29 cellular contexts compared by ENCODE assay signal in the genomic region with DNA sequence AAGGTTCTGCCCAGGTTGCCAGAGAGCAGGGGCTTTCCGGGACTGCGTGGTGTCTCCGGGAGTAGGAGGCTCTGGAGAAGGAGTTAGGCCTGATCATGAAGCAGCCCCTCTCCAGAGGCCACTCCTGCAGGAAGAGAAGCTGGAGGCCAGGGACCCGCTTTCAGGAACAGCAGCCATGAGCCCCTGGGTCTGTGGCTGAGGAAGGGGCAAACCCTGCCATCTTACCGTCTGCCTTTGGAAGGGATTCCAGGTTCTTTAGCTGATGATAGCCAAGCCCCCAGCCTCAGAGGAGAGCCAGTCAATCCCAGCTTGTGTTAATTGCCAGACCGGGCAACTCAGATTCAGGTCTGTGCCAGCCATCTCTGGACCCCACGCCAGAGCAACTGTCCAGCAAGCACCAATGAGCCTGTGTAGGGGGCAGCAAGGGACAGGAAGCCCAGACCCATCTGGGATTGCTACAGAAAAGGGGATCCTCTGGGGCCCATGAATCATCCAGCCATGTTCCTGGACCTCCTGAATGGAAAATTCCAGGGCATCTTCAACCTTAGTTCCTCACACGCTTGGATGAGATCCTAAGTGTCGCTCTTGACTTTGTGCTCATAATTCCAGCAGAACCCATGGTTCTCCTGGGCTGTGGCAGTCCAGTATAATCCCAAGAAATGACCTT.
"Had no signal": no experiment of that assay in that cellular context is flagged by ENCODE, and none has a peak within 500 bp of the region (broad histone marks: within the 10 kb centered on the region; RNA-seq: fewer than 3 reads in every experiment).

No MANE protein-coding gene starts in this region.

- H3K27me3 ChIP-seq: ascending aorta, breast epithelium, cardiac muscle cell, dorsolateral prefrontal cortex had no signal

- H3K36me3 Mint-ChIP-seq: activated naive CD4-positive, alpha-beta T cell treated with anti-CD3 and anti-CD28 coated beads, Interleukin-2, amount 10 ng/mL, durations not matched to agents 7 days and 5 days; activated naive CD4-positive, alpha-beta T cell treated with anti-CD3 and anti-CD28 coated beads, Interleukin-2, amount 50 U/mL, for 72 hours; activated naive CD8-positive, alpha-beta T cell treated with anti-CD3 and anti-CD28 coated beads, Interleukin-2, amount 10 ng/mL, durations not matched to agents 7 days and 5 days had no signal

- H3K4me1 Mint-ChIP-seq: activated naive CD4-positive, alpha-beta T cell treated with anti-CD3 and anti-CD28 coated beads, Interleukin-2, amount 10 ng/mL, durations not matched to agents 7 days and 5 days; activated naive CD8-positive, alpha-beta T cell treated with anti-CD3 and anti-CD28 coated beads, Interleukin-2, amount 10 ng/mL, durations not matched to agents 7 days and 5 days; activated T-helper 17 cell treated with anti-CD3 and anti-CD28 coated beads, Interleukin-2, amount 50 U/mL, for 72 hours; brain; endodermal cell had no signal

- H3K4me3 Mint-ChIP-seq: activated CD8-positive, alpha-beta T cell treated with anti-CD3 and anti-CD28 coated beads for 36 hours; activated naive CD4-positive, alpha-beta T cell treated with anti-CD3 and anti-CD28 coated beads, Interleukin-2, amount 10 ng/mL, durations not matched to agents 7 days and 5 days; activated naive CD8-positive, alpha-beta T cell treated with anti-CD3 and anti-CD28 coated beads, Interleukin-2, amount 10 ng/mL, durations not matched to agents 7 days and 5 days; activated T-cell treated with anti-CD3 and anti-CD28 coated beads, Interleukin-2, amount 50 U/mL, for 4 hours; activated T-helper 17 cell treated with anti-CD3 and anti-CD28 coated beads, Interleukin-2, amount 50 U/mL, for 72 hours; brain; dendritic cell treated with granulocyte-macrophage colony-stimulating factor and Interleukin-4, amounts not matched to agents 40 ng/mL and 50 ng/mL, for 4 days; endodermal cell had no signal

- H3K4me1 ChIP-seq: ascending aorta, breast epithelium, esophagus squamous epithelium had no signal

- H3K36me3 ChIP-seq: ascending aorta, breast epithelium, cardiac muscle cell, esophagus squamous epithelium had no signal

- H3K9me3 Mint-ChIP-seq: activated CD8-positive, alpha-beta T cell treated with anti-CD3 and anti-CD28 coated beads for 36 hours; activated naive CD4-positive, alpha-beta T cell treated with anti-CD3 and anti-CD28 coated beads, Interleukin-2, amount 10 ng/mL, durations not matched to agents 7 days and 5 days; activated naive CD4-positive, alpha-beta T cell treated with anti-CD3 and anti-CD28 coated beads, Interleukin-2, amount 50 U/mL, for 72 hours; activated naive CD8-positive, alpha-beta T cell treated with anti-CD3 and anti-CD28 coated beads, Interleukin-2, amount 10 ng/mL, durations not matched to agents 7 days and 5 days; dendritic cell treated with granulocyte-macrophage colony-stimulating factor and Interleukin-4, amounts not matched to agents 40 ng/mL and 50 ng/mL, for 4 days; endodermal cell had no signal

- H3K27ac ChIP-seq: ascending aorta, breast epithelium, cardiac muscle cell, coronary artery, dorsolateral prefrontal cortex, esophagus squamous epithelium had no signal

- H3K9me3 ChIP-seq: esophagus squamous epithelium had no signal

- H3K27ac Mint-ChIP-seq: activated CD8-positive, alpha-beta T cell treated with anti-CD3 and anti-CD28 coated beads for 36 hours; activated naive CD4-positive, alpha-beta T cell treated with anti-CD3 and anti-CD28 coated beads, Interleukin-2, amount 10 ng/mL, durations not matched to agents 7 days and 5 days; activated naive CD4-positive, alpha-beta T cell treated with anti-CD3 and anti-CD28 coated beads, Interleukin-2, amount 50 U/mL, for 72 hours; activated naive CD8-positive, alpha-beta T cell treated with anti-CD3 and anti-CD28 coated beads, Interleukin-2, amount 10 ng/mL, durations not matched to agents 7 days and 5 days; activated T-helper 17 cell treated with anti-CD3 and anti-CD28 coated beads, Interleukin-2, amount 50 U/mL, for 72 hours; brain; dendritic cell treated with granulocyte-macrophage colony-stimulating factor and Interleukin-4, amounts not matched to agents 40 ng/mL and 50 ng/mL, for 4 days; endodermal cell had no signal

- H3K4me3 ChIP-seq: ascending aorta, breast epithelium, cardiac muscle cell, coronary artery, dorsolateral prefrontal cortex, esophagus squamous epithelium had no signal

- DNase-seq: activated CD4-positive, alpha-beta T cell treated with anti-CD3 and anti-CD28 coated beads for 4 hours; activated CD4-positive, alpha-beta T cell treated with anti-CD3 and anti-CD28 coated beads, Interleukin-2, amount 50 U/mL, for 1 hour; activated CD4-positive, alpha-beta T cell treated with anti-CD3 and anti-CD28 coated beads, Interleukin-2, amount 50 U/mL, for 48 hours; activated CD4-positive, CD25-positive, alpha-beta regulatory T cell; activated CD4-positive, CD25-positive, alpha-beta regulatory T cell treated with anti-CD3 and anti-CD28 coated beads, Interleukin-2, amount 50 U/mL, for 72 hours; activated CD8-positive, alpha-beta memory T cell treated with anti-CD3 and anti-CD28 coated beads for 24 hours; activated CD8-positive, alpha-beta T cell treated with anti-CD3 and anti-CD28 coated beads for 36 hours; activated gamma-delta T cell; activated naive CD4-positive, alpha-beta T cell; activated naive CD4-positive, alpha-beta T cell treated with anti-CD3 and anti-CD28 coated beads, Interleukin-2, amount 10 ng/mL, durations not matched to agents 7 days and 5 days; activated naive CD8-positive, alpha-beta T cell treated with anti-CD3 and anti-CD28 coated beads, Interleukin-2, amount 10 ng/mL, durations not matched to agents 7 days and 5 days; activated T-cell treated with anti-CD3 and anti-CD28 coated beads, Interleukin-2, amount 50 U/mL, for 4 hours; central memory CD4-positive, alpha-beta T cell; cerebellar nuclear complex; dorsolateral prefrontal cortex; effector memory CD4-positive, alpha-beta T cell; endodermal cell; erythroblast; esophagus squamous epithelium; foreskin fibroblast; T-helper 2 cell had no signal
